In the genomic region with DNA sequence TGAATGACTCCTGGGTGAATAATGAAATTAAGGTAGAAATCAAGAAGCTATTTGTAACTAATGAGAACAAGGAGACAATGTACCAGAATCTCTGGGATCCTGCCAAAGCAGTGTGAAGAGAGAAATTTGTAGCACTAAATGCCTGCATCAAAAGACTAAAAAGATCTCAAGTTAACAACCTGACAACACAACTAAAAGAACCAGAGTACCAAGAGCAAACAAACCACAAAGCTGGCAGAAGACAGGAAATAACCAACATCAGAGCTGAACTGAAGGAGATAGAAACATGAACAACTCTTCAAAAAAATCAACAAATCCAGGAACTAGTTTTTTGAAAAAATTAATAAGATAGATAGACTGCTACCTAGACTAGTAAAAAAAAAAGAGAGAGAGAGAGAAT, we compare ENCODE assay signal across 31 cellular contexts. TPM values are rescaled to one million over a fixed set of nuclear protein-coding genes. Genes with fewer than 3 reads are reported as not detected.
"Had no signal": no experiment of that assay in that cellular context is flagged by ENCODE, and none has a peak within 500 bp of the region (broad histone marks: within the 10 kb centered on the region; RNA-seq: fewer than 3 reads in every experiment).

No MANE protein-coding gene starts in this region.

- ATAC-seq: pancreas; right cardiac atrium; sciatic nerve; stimulated activated naive B cell treated with anti-CD40 and anti-IgM and Interleukin-4, amounts not matched to agents 10 μg/mL and 1 μg/mL and 100 μg/mL, for 72 hours; stimulated activated naive CD8-positive, alpha-beta T cell treated with anti-CD3 and anti-CD28 coated beads, Interleukin-15, Interleukin-2, amounts not matched to agents 100 U/mL and 50 U/mL, for 24 hours had no signal

- H3K4me3 ChIP-seq: left ventricle myocardium inferior, lung, pancreas, prostate gland, skin epidermis, stomach, testis, thyroid gland, transverse colon, upper lobe of left lung, vagina had no signal

- H3K27me3 ChIP-seq: pancreas, testis, thyroid gland, transverse colon, upper lobe of left lung, vagina had no signal

- H3K36me3 ChIP-seq: left ventricle myocardium inferior, pancreas, prostate gland, stomach, thyroid gland, transverse colon, upper lobe of left lung, vagina had no signal

- H3K4me3 Mint-ChIP-seq: mesothelial cell of epicardium; naive B cell; nephron; neural crest cell; stimulated activated naive B cell treated with anti-CD40 and anti-IgM and Interleukin-4, amounts not matched to agents 10 μg/mL and 1 μg/mL and 100 μg/mL, for 72 hours had no signal

- H3K4me1 ChIP-seq: left ventricle myocardium inferior, pancreas, prostate gland, stomach, testis, thyroid gland, transverse colon, upper lobe of left lung, vagina had no signal

- H3K27ac ChIP-seq: left ventricle myocardium inferior, pancreas, prostate gland, skin epidermis, stomach, testis, thyroid gland, transverse colon, upper lobe of left lung, vagina had no signal

- H3K36me3 Mint-ChIP-seq: mesothelial cell of epicardium had no signal

- DNase-seq: islet precursor cell; left ventricle myocardium inferior; mesendoderm; naive B cell; nucleus accumbens; pancreas; posterior cingulate gyrus; retina; right cardiac atrium; stimulated activated CD4-positive, alpha-beta T cell treated with anti-CD3 and anti-CD28 coated beads, Interleukin-12 subunit alpha, Interleukin-12 subunit beta, amount 100 ng/mL, for 4 hours; stimulated activated CD4-positive, alpha-beta T cell treated with anti-CD3 and anti-CD28 coated beads, Interleukin-15, amount 100 ng/mL, for 24 hours; stimulated activated CD4-positive, alpha-beta T cell treated with anti-CD3 and anti-CD28 coated beads, Interleukin-2, amount 100 ng/mL, for 24 hours; stimulated activated CD4-positive, alpha-beta T cell treated with anti-CD3 and anti-CD28 coated beads, Interleukin-4, amount 100 ng/mL, for 1 hour; stimulated activated naive B cell treated with anti-CD40 and anti-IgM and Interleukin-4, amounts not matched to agents 10 μg/mL and 1 μg/mL and 100 μg/mL, for 72 hours; stimulated activated naive CD8-positive, alpha-beta T cell treated with anti-CD3 and anti-CD28 coated beads, Interleukin-15, Interleukin-2, amounts not matched to agents 100 U/mL and 50 U/mL, for 24 hours; stomach; testis; thyroid gland; transverse colon had no signal

- H3K27ac Mint-ChIP-seq: mesothelial cell of epicardium; naive B cell; nephron; stimulated activated naive B cell treated with anti-CD40 and anti-IgM and Interleukin-4, amounts not matched to agents 10 μg/mL and 1 μg/mL and 100 μg/mL, for 72 hours had no signal

- H3K4me1 Mint-ChIP-seq: mesothelial cell of epicardium; naive B cell; nephron; neural crest cell; stimulated activated naive B cell treated with anti-CD40 and anti-IgM and Interleukin-4, amounts not matched to agents 10 μg/mL and 1 μg/mL and 100 μg/mL, for 72 hours had no signal

- H3K9me3 ChIP-seq: pancreas, prostate gland, testis, thyroid gland, transverse colon, vagina had no signal

RNA-seq across cellular contexts. Expression of gene CFAP299, which starts 8.4 kb away (rescaled TPM):
- total RNA-seq: kidney epithelial cell, left ventricle myocardium inferior, lower leg skin, neural crest cell, pancreas, right cardiac atrium, transverse colon, urinary bladder, vagina had no signal
